11 cellular contexts compared by ENCODE assay signal in genomic region chr21:45971487-45972352, GRCh38. TPM values are rescaled to one million over a fixed set of nuclear protein-coding genes. Genes with fewer than 3 reads are reported as not detected.
DNase-seq lines count a peak whose midpoint lies in the region; ATAC-seq, FAIRE-seq and TF ChIP-seq lines count a peak whose summit lies in the region.
"Had no signal": no experiment of that assay in that cellular context is flagged by ENCODE, and none has a peak within 500 bp of the region (broad histone marks: within the 10 kb centered on the region; RNA-seq: fewer than 3 reads in every experiment).

No MANE protein-coding gene starts in this region.

- no peak for ATAC-seq in HG03095 (IDR thresholded peaks at IDR 0.05; ENCODE audit: unreplicated experiment)
- ATAC-seq in GM19035 (IDR thresholded peaks at IDR 0.05; ENCODE audit: unreplicated experiment), result no peak
- ATAC-seq in GM21723 (IDR thresholded peaks at IDR 0.05; ENCODE audit: unreplicated experiment), result no peak
- ATAC-seq: activated CD8-positive, alpha-beta memory T cell treated with anti-CD3 and anti-CD28 coated beads, Interleukin-2, amount 10 ng/mL, durations not matched to agents 7 days and 5 days had no signal

- H3K36me3 Mint-ChIP-seq in astrocyte (ENCODE audit: low read depth, unreplicated experiment), result no peaks in the 10 kb centered on the region
- no peaks in the 10 kb centered on the region for H3K36me3 Mint-ChIP-seq in endothelial cell (ENCODE audit: low read depth, unreplicated experiment)
- H3K36me3 Mint-ChIP-seq: activated CD8-positive, alpha-beta memory T cell treated with anti-CD3 and anti-CD28 coated beads, Interleukin-2, amount 10 ng/mL, durations not matched to agents 7 days and 5 days; stimulated activated memory B cell treated with anti-CD40 and anti-IgM and Interleukin-4, amounts not matched to agents 10 μg/mL and 1 μg/mL and 100 μg/mL, for 72 hours had no signal

- no peak for FAIRE-seq in astrocyte (lab: Jason Lieb, UNC)

- peak overlapping the region; percentile 76 for H3K9ac ChIP-seq in astrocyte (ENCODE audit: low read length)
- no peak overlapping the region for H3K9ac ChIP-seq in iPS-18a (ENCODE audit: low read length)

- H3K79me2 ChIP-seq in astrocyte (ENCODE audit: insufficient read depth, low read length), result no peaks in the 10 kb centered on the region

- DNase-seq in ELR (ENCODE audit: low read depth) (peak; percentile 51), astrocyte (ENCODE audit: low read depth) (peak; percentile 43), endothelial cell (ENCODE audit: low spot score) (no peak)
- DNase-seq: activated CD8-positive, alpha-beta memory T cell treated with anti-CD3 and anti-CD28 coated beads, Interleukin-2, amount 10 ng/mL, durations not matched to agents 7 days and 5 days; GDM1 had no signal

- H3K36me3 ChIP-seq in astrocyte (ENCODE audit: insufficient read depth, low read length) (no peaks in the 10 kb centered on the region), iPS-18a (ENCODE audit: control insufficient read depth, low read depth, low read length) (no peaks in the 10 kb centered on the region)

- H4K20me1 ChIP-seq in astrocyte (ENCODE audit: insufficient read depth, low read length), result no peaks in the 10 kb centered on the region

- H3K27me3 ChIP-seq in astrocyte (ENCODE audit: insufficient read depth, low read length) (no peaks in the 10 kb centered on the region), iPS-18a (ENCODE audit: control insufficient read depth, insufficient read depth, low read length) (peaks cover 34% of the 10 kb centered on the region)

- no peak overlapping the region for H2AFZ ChIP-seq in astrocyte (ENCODE audit: low read depth, low read length)

- H3K27ac ChIP-seq in astrocyte (ENCODE audit: low read depth, low read length) (peak overlapping the region; percentile 76), iPS-18a (ENCODE audit: low read length) (no peak overlapping the region), skin epidermis (peak overlapping the region in 20 of 21 experiments; percentile 69 to 96 (median 87))

- H3K4me1 Mint-ChIP-seq in astrocyte (ENCODE audit: low read depth, unreplicated experiment) (peaks cover 12% of the 10 kb centered on the region), endothelial cell (ENCODE audit: unreplicated experiment) (peaks cover 10% of the 10 kb centered on the region)

- no peak overlapping the region for H3K4me3 ChIP-seq in astrocyte (ENCODE audit: insufficient read depth, low read depth, low read length)
- H3K4me3 ChIP-seq in iPS-18a (ENCODE audit: low read length), result peak overlapping the region; percentile 59
- no peak overlapping the region for H3K4me3 ChIP-seq in skin epidermis

- H3K27ac Mint-ChIP-seq in astrocyte (ENCODE audit: unreplicated experiment) (no peak overlapping the region), endothelial cell (ENCODE audit: unreplicated experiment) (no peak overlapping the region)
- H3K27ac Mint-ChIP-seq: activated CD8-positive, alpha-beta memory T cell treated with anti-CD3 and anti-CD28 coated beads, Interleukin-2, amount 10 ng/mL, durations not matched to agents 7 days and 5 days; stimulated activated memory B cell treated with anti-CD40 and anti-IgM and Interleukin-4, amounts not matched to agents 10 μg/mL and 1 μg/mL and 100 μg/mL, for 72 hours had no signal

- H3K4me3 Mint-ChIP-seq in astrocyte (ENCODE audit: unreplicated experiment) (no peak overlapping the region), endothelial cell (ENCODE audit: unreplicated experiment) (no peak overlapping the region)
- H3K4me3 Mint-ChIP-seq: activated CD8-positive, alpha-beta memory T cell treated with anti-CD3 and anti-CD28 coated beads, Interleukin-2, amount 10 ng/mL, durations not matched to agents 7 days and 5 days; stimulated activated memory B cell treated with anti-CD40 and anti-IgM and Interleukin-4, amounts not matched to agents 10 μg/mL and 1 μg/mL and 100 μg/mL, for 72 hours had no signal

- H3K9me3 ChIP-seq in astrocyte (ENCODE audit: insufficient read depth, low read depth, low read length) (no peaks in the 10 kb centered on the region), iPS-18a (ENCODE audit: control insufficient read depth, low read depth, low read length) (no peaks in the 10 kb centered on the region)

- H3K4me2 ChIP-seq in astrocyte (ENCODE audit: low read length), result peak overlapping the region; percentile 86

- TF ChIP-seq CTCF in astrocyte (IDR thresholded peaks at IDR 0.05; ENCODE audit: insufficient read depth, low read depth, low read length) (no peak), endothelial cell (IDR thresholded peaks at IDR 0.05; ENCODE audit: unreplicated experiment) (no peak)

- H3K4me1 ChIP-seq in astrocyte (ENCODE audit: insufficient read depth, low read length) (peaks cover 42% of the 10 kb centered on the region), iPS-18a (ENCODE audit: control insufficient read depth, low read depth, low read length) (peaks cover 3% of the 10 kb centered on the region)

- H3K9me3 Mint-ChIP-seq in astrocyte (ENCODE audit: unreplicated experiment) (no peaks in the 10 kb centered on the region), endothelial cell (ENCODE audit: unreplicated experiment) (no peaks in the 10 kb centered on the region)
- H3K9me3 Mint-ChIP-seq: stimulated activated memory B cell treated with anti-CD40 and anti-IgM and Interleukin-4, amounts not matched to agents 10 μg/mL and 1 μg/mL and 100 μg/mL, for 72 hours had no signal

- H3K27me3 Mint-ChIP-seq in astrocyte (ENCODE audit: low read depth, unreplicated experiment), result no peaks in the 10 kb centered on the region
- no peaks in the 10 kb centered on the region for H3K27me3 Mint-ChIP-seq in endothelial cell (ENCODE audit: unreplicated experiment)

RNA-seq across cellular contexts. Expression of gene COL6A1, which starts 9.8 kb away (rescaled TPM):
- 131 and 173 TPM in 2 replicates for total RNA-seq in astrocyte
- 65.5 TPM for total RNA-seq in endothelial cell (ENCODE audit: unreplicated experiment)
